Comparison of ENCODE assay signal across 15 cellular contexts in the genomic region with DNA sequence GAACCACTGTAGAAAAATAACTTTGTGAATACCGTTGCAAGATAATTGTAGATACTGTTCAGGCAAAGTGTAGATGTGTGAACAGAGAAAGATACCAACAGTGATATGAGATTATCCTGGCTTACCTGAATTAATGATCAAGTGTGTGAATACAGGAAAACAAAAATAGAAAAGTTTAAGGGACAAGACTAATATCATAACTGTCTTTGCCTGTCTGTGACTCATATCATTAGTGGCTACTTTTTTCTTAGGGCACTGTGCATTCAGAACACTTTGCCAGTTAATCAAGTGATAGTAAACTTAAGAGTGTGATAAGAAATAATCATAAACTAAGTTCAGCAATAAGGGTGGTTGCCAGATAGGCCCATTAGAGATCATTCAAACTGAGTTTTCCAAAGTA.
"Had no signal": no experiment of that assay in that cellular context is flagged by ENCODE, and none has a peak within 500 bp of the region (broad histone marks: within the 10 kb centered on the region; RNA-seq: fewer than 3 reads in every experiment).

No MANE protein-coding gene starts in this region.

- H3K9me3 ChIP-seq: body of pancreas, psoas muscle, right lobe of liver had no signal

- H3K27ac Mint-ChIP-seq: activated naive CD8-positive, alpha-beta T cell treated with anti-CD3 and anti-CD28 coated beads for 36 hours; stimulated activated naive CD8-positive, alpha-beta T cell treated with anti-CD3 and anti-CD28 coated beads, Interleukin-15, amount 100 ng/mL, for 72 hours; type B pancreatic cell had no signal

- H3K27me3 ChIP-seq: body of pancreas, right lobe of liver had no signal

- DNase-seq: activated CD4-positive, alpha-beta T cell treated with anti-CD3 and anti-CD28 coated beads, Interleukin-2, amount 50 U/mL, for 48 hours; activated CD4-positive, CD25-positive, alpha-beta regulatory T cell treated with anti-CD3 and anti-CD28 coated beads, Interleukin-2, amount 50 U/mL, for 72 hours; activated naive CD8-positive, alpha-beta T cell treated with anti-CD3 and anti-CD28 coated beads for 36 hours; amygdala; body of pancreas; caudate nucleus; islet precursor cell; midbrain; psoas muscle; right lobe of liver; stimulated activated naive CD8-positive, alpha-beta T cell treated with anti-CD3 and anti-CD28 coated beads, Interleukin-15, amount 100 ng/mL, for 72 hours had no signal

- H3K36me3 ChIP-seq: right lobe of liver had no signal

- H3K9me3 Mint-ChIP-seq: activated naive CD8-positive, alpha-beta T cell treated with anti-CD3 and anti-CD28 coated beads for 36 hours; neural crest cell; stimulated activated naive CD8-positive, alpha-beta T cell treated with anti-CD3 and anti-CD28 coated beads, Interleukin-15, amount 100 ng/mL, for 72 hours; type B pancreatic cell had no signal

- H3K4me1 Mint-ChIP-seq: neural crest cell; stimulated activated naive CD8-positive, alpha-beta T cell treated with anti-CD3 and anti-CD28 coated beads, Interleukin-15, amount 100 ng/mL, for 72 hours had no signal

- H3K27ac ChIP-seq: body of pancreas, psoas muscle, right lobe of liver had no signal

- H3K36me3 Mint-ChIP-seq: activated naive CD8-positive, alpha-beta T cell treated with anti-CD3 and anti-CD28 coated beads for 36 hours; type B pancreatic cell had no signal

- H3K4me3 ChIP-seq: body of pancreas, lung, psoas muscle, right lobe of liver had no signal

- H3K4me1 ChIP-seq: body of pancreas, psoas muscle, right lobe of liver had no signal

- ATAC-seq: body of pancreas; esophagus mucosa; psoas muscle; right lobe of liver; stimulated activated naive CD8-positive, alpha-beta T cell treated with anti-CD3 and anti-CD28 coated beads, Interleukin-15, amount 100 ng/mL, for 72 hours had no signal

- H3K4me3 Mint-ChIP-seq: activated naive CD8-positive, alpha-beta T cell treated with anti-CD3 and anti-CD28 coated beads for 36 hours; neural crest cell; stimulated activated naive CD8-positive, alpha-beta T cell treated with anti-CD3 and anti-CD28 coated beads, Interleukin-15, amount 100 ng/mL, for 72 hours; type B pancreatic cell had no signal

- H3K27me3 Mint-ChIP-seq: activated naive CD8-positive, alpha-beta T cell treated with anti-CD3 and anti-CD28 coated beads for 36 hours; stimulated activated naive CD8-positive, alpha-beta T cell treated with anti-CD3 and anti-CD28 coated beads, Interleukin-15, amount 100 ng/mL, for 72 hours; type B pancreatic cell had no signal
